1 cellular context compared by ENCODE assay signal in genomic region chr2:42147641-42148274, GRCh38.
A peak's percentile ranks its signal among the peaks of the same experiment; 100 is the strongest.
TF ChIP-seq lines count a peak whose summit lies in the region.

No MANE protein-coding gene starts in this region.

TF ChIP-seq in HepG2, 621 proteins besides CTCF, POLR2A, EP300 and RAD21 (continued from another document and continues in another):
- TF ChIP-seq ARID5B (CRISPR knock-in tag; IDR thresholded peaks at IDR 0.05) (peak; percentile 68), RBM22 (optimal IDR thresholded peaks at IDR 0.05; ENCODE audit: low read length) (no peak), STAT6 (CRISPR knock-in tag; IDR thresholded peaks at IDR 0.05; ENCODE audit: borderline replicate concordance) (no peak), ZNF501 (CRISPR knock-in tag; IDR thresholded peaks at IDR 0.05) (no peak), ZNF839 (CRISPR knock-in tag; IDR thresholded peaks at IDR 0.05; ENCODE audit: borderline replicate concordance) (no peak), ZNF605 (CRISPR knock-in tag; IDR thresholded peaks at IDR 0.05) (0 out of 2 replicates have a peak, but pooled peaks have one; percentile 39), ZNF597 (CRISPR knock-in tag; IDR thresholded peaks at IDR 0.05) (no peak), ZNF800 (CRISPR knock-in tag; IDR thresholded peaks at IDR 0.05) (no peak), ZNF503 (CRISPR knock-in tag; IDR thresholded peaks at IDR 0.05) (0 out of 2 replicates have a peak, but pooled peaks have one; percentile 33), ZBTB14 (CRISPR knock-in tag; IDR thresholded peaks at IDR 0.05) (no peak), ZNF446 (CRISPR knock-in tag; IDR thresholded peaks at IDR 0.05) (no peak), HMGXB4 (CRISPR knock-in tag; IDR thresholded peaks at IDR 0.05; ENCODE audit: borderline replicate concordance in 1 of 2, low read depth in 1 of 2) (0 out of 4 replicates have a peak, but pooled peaks of 1 of the 2 experiments have one; percentile 53), HNF1B (CRISPR knock-in tag; IDR thresholded peaks at IDR 0.05) (0 out of 2 replicates have a peak, but pooled peaks have one; percentile 42), KLF16 (CRISPR knock-in tag; IDR thresholded peaks at IDR 0.05) (peak in 1 of 2 experiments; percentile 26; a peak in 1 of 4 replicates), KDM5B (CRISPR knock-in tag; IDR thresholded peaks at IDR 0.05; ENCODE audit: borderline replicate concordance) (no peak), ZNF264 (CRISPR knock-in tag; IDR thresholded peaks at IDR 0.05) (0 out of 2 replicates have a peak, but pooled peaks have one; percentile 29), UBTF (CRISPR knock-in tag; IDR thresholded peaks at IDR 0.05) (0 out of 2 replicates have a peak, but pooled peaks have one; percentile 29), ZNF576 (CRISPR knock-in tag; IDR thresholded peaks at IDR 0.05) (no peak), HMGXB3 (CRISPR knock-in tag; IDR thresholded peaks at IDR 0.05; ENCODE audit: borderline replicate concordance) (peak; percentile 50; the same call in 1 of the 2 replicates), GTF2F1 (IDR thresholded peaks at IDR 0.05; ENCODE audit: low read length) (no peak)
